Comparison of ENCODE assay signal across 8 cellular contexts in the genomic region with DNA sequence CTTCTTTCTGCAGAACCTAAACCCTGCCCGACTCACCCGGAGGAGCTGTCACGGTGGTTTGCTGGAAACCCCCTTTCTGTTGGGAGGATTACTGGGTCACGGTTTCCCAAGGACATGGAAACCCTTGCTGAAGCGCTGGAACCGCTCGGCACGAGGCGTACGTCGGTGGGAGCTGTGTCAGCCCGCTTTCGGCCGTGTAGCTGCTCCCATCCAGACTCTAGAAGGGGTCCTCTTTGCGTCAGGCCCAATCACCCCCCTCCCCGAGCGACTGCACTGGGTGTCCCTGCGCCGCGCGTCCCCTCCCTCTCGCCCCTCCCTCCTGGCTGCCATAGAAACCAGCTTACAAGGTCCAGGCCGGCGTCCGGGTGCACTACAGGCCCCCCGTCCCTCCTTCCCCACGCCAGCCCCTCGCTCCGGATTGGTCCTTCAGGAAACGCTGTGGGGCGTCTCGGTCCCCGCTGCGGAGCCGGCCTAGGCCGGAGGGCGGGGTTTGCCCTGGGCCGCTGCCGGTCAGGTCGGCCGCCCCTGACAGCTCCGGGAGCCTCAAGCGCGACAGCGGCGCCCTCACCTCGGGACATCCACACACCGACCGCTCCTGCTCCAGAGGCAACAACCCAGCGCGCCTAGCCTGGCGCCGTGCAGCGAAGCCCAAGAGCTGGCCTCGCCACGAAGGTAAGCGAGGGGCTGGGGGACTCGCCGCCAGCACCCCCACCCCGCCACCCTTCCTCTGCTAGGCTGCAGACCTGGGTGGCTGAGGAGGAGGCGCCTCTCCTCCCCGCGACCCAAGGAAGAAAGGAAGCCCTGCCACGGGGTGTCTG. TPM values are rescaled to one million over a fixed set of nuclear protein-coding genes. Genes with fewer than 3 reads are reported as not detected.
DNase-seq lines count a peak whose midpoint lies in the region; ATAC-seq, FAIRE-seq and TF ChIP-seq lines count a peak whose summit lies in the region.

Gene NIM1K (plus strand): TSS at position 486 of the 818 bp plus-strand sequence. CDS start 53,551 bp downstream, outside the sequence.

- no peak for TF ChIP-seq POLR2A in adrenal gland (IDR thresholded peaks at IDR 0.05)
- no peak for TF ChIP-seq POLR2A in H54 (IDR thresholded peaks at IDR 0.05; ENCODE audit: low read depth, low read length)

- H3K4me1 ChIP-seq in RWPE2 (ENCODE audit: insufficient read depth, poor library complexity, severe bottlenecking) (peaks cover 8% of the 10 kb centered on the region), adrenal gland (replicated peaks in 1 of 2) (peaks cover 14 to 16% of the 10 kb centered on the region in 2 donors)

- H3K27me3 ChIP-seq in RWPE2 (ENCODE audit: insufficient read depth, poor library complexity, severe bottlenecking) (peaks cover 13% of the 10 kb centered on the region), adrenal gland (no peaks in the 10 kb centered on the region)

- no peaks in the 10 kb centered on the region for H3K36me3 ChIP-seq in RWPE2 (ENCODE audit: low read depth)
- no peaks in the 10 kb centered on the region for H3K36me3 ChIP-seq in adrenal gland (replicated peaks in 1 of 2)

- DNase-seq in Ammon's horn (ENCODE audit: low spot score) (peak; percentile 96), RWPE2 (ENCODE audit: low spot score) (no peak), adrenal gland (peak; percentile 78 to 94 (median 83)), left ventricle myocardium superior (peak; percentile 77), pons (ENCODE audit: low spot score) (peak; percentile 78), H54 (ENCODE audit: insufficient read length, low spot score) (no peak)

- FAIRE-seq in H54 (lab: Jason Lieb, UNC): no peak

- H3K9me3 ChIP-seq in RWPE2 (ENCODE audit: severe bottlenecking) (no peaks in the 10 kb centered on the region), adrenal gland (replicated peaks in 1 of 3) (no peaks in the 10 kb centered on the region)

- ATAC-seq in GM19035 (IDR thresholded peaks at IDR 0.05; ENCODE audit: unreplicated experiment) (peak; percentile 83), HG03175 (IDR thresholded peaks at IDR 0.05; ENCODE audit: unreplicated experiment) (peak; percentile 67), RWPE2 (ENCODE audit: low read depth) (peak; percentile 53), left ventricle myocardium superior (peak; percentile 95)

- peak within 1 kb of the TSS; percentile 7 for H3K27ac ChIP-seq in RWPE2 (ENCODE audit: poor library complexity, severe bottlenecking)
- H3K27ac ChIP-seq in adrenal gland: peak within 1 kb of the TSS in 3 of 5 donors; percentile 49 to 73 (median 69)

- H3K4me3 ChIP-seq in RWPE2 (ENCODE audit: severe bottlenecking): peak within 1 kb of the TSS; percentile 19
- H3K4me3 ChIP-seq in adrenal gland: peak within 1 kb of the TSS; percentile 3 to 56 (median 41)

- TF ChIP-seq CTCF in RWPE2 (IDR thresholded peaks at IDR 0.05; ENCODE audit: poor library complexity, severe bottlenecking) (no peak), adrenal gland (IDR thresholded peaks at IDR 0.05) (no peak)

- intact Hi-C loops in adrenal gland (cut with DNase I) (no loop called here), left ventricle myocardium superior (cut with micrococcal nuclease) (no loop called here)

- 1 to 2% (median 1%) methylated on average over 11 to 63 of the region's 64 CpGs for WGBS in adrenal gland, 4 donors

RNA-seq across cellular contexts. Expression of gene NIM1K, which starts in this region (rescaled TPM):
- total RNA-seq in adrenal gland (1 to 10 TPM in 4 of 8 donors, under 1 TPM in 4; 0.18 to 3.0 (median 0.98) TPM), left ventricle myocardium superior (0.20 TPM)
- 1 to 10 TPM; 1.1 to 3.9 (median 2.2) TPM for polyA plus RNA-seq in adrenal gland

Comparison
In these comparisons a context has a peak if more than half of its experiments do, and no peak if none do; other contexts are left out.
1. Peak in DNase-seq and ATAC-seq in left ventricle myocardium superior; RNA of the gene not detected or under 1 TPM.
2. DNase-seq: peak in Ammon's horn (single experiment), adrenal gland (7 of 7) and pons (single experiment); none in RWPE2 (single experiment) and H54 (single experiment).
3. Peak in every context shown above with its lines, with median percentiles within 50 percentile points of each other: ATAC-seq.